1 cellular context compared by ENCODE assay signal in genomic region chr7:116393654-116394053, GRCh38.
TF ChIP-seq lines count a peak whose summit lies in the region.

No MANE protein-coding gene starts in this region.

TF ChIP-seq in SK-N-SH treated with all-trans-retinoic acid at 6 μM for 48 hours, 23 proteins besides CTCF, POLR2A, EP300 and RAD21 (continued from another document):
- TF ChIP-seq SNAI2 (CRISPR knock-in tag; IDR thresholded peaks at IDR 0.05) (no peak), ZC3H10 (CRISPR knock-in tag; IDR thresholded peaks at IDR 0.05) (no peak), CREB5 (CRISPR knock-in tag; IDR thresholded peaks at IDR 0.05; ENCODE audit: low read depth) (no peak), PATZ1 (CRISPR knock-in tag; IDR thresholded peaks at IDR 0.05; ENCODE audit: borderline replicate concordance) (no peak)
